ENCODE assay signal across 8 cellular contexts in genomic region chr4:189124149-189124758, GRCh38.
DNase-seq lines count a peak whose midpoint lies in the region; ATAC-seq, FAIRE-seq and TF ChIP-seq lines count a peak whose summit lies in the region.

No MANE protein-coding gene starts in this region.

- no peak for FAIRE-seq in keratinocyte (lab: Jason Lieb, UNC)

- POLR2A ChIA-PET in GM10248 (lab: Yijun Ruan, JAX), result no interaction called here

- intact Hi-C loops in vagina (cut with DNase I), result no loop called here

- peak in 2 of 3 experiments; percentile 38 to 57 for TF ChIP-seq CTCF in keratinocyte (optimal IDR thresholded peaks at IDR 0.05 in 1 of 3, IDR thresholded peaks at IDR 0.05 in 1 of 3, conservative IDR thresholded peaks at IDR 0.05 in 1 of 3; ENCODE audit: extremely low read depth in 1 of 3, insufficient read depth in 2 of 3, low read length in 3 of 3)
- TF ChIP-seq CTCF in vagina (IDR thresholded peaks at IDR 0.05), result peak in 2 of 3 experiments; percentile 27 to 37
- TF ChIP-seq CTCF in GM10248 (IDR thresholded peaks at IDR 0.05; ENCODE audit: control extremely low read depth, extremely low read depth, low read depth, missing control alignments), result no peak

- no peak overlapping the region for H3K27ac ChIP-seq in keratinocyte (ENCODE audit: control insufficient read depth, insufficient read depth, low read length)
- H3K27ac ChIP-seq in vagina, result no peak overlapping the region

- no peaks in the 10 kb centered on the region for H3K79me2 ChIP-seq in keratinocyte (ENCODE audit: control insufficient read depth, insufficient read depth, low read length)

- no peak overlapping the region for H3K4me3 ChIP-seq in adipocyte (ENCODE audit: low read length)
- H3K4me3 ChIP-seq in keratinocyte (ENCODE audit: control insufficient read depth in 2 of 3, extremely low read depth in 1 of 3, insufficient read depth in 2 of 3, low read depth in 1 of 3, low read length in 3 of 3), result no peak overlapping the region
- H3K4me3 ChIP-seq in vagina, result no peak overlapping the region

- dilution Hi-C loops in keratinocyte (cut with MboI; ENCODE audit: extremely low pct_ligation_motif_present, low sequenced_read_pairs), result no loop called here

- H3K9ac ChIP-seq in adipocyte (ENCODE audit: low read length), result no peak overlapping the region
- H3K9ac ChIP-seq in keratinocyte (ENCODE audit: control insufficient read depth, extremely low read depth, insufficient read depth, low read length), result no peak overlapping the region

- CTCF ChIA-PET in GM10248 (lab: Yijun Ruan, JAX), result interaction anchor here (0.9 to 1.1 kb wide), 2 partner anchors 51 to 58 kb away, joined by 3 read pairs; no protein-coding TSS in a partner anchor

- H2AFZ ChIP-seq in keratinocyte (ENCODE audit: control insufficient read depth, low read length), result no peak overlapping the region

- no peak for TF ChIP-seq POLR2A in vagina (IDR thresholded peaks at IDR 0.05)

- DNase-seq in A172 (ENCODE audit: low spot score), result peak; percentile 35
- DNase-seq in HPDE6-E6E7 (ENCODE audit: extremely low spot score), result peak; percentile 16
- DNase-seq in adipocyte (ENCODE audit: low read depth), result peak; percentile 83
- DNase-seq in keratinocyte (ENCODE audit: low read depth, low spot score), result no peak
- DNase-seq in vagina (ENCODE audit: extremely low spot score in 2 of 2), result no peak
- no peak for DNase-seq in GM10248 (ENCODE audit: extremely low spot score)

- no peak for ATAC-seq in GM21717 (IDR thresholded peaks at IDR 0.05; ENCODE audit: unreplicated experiment)
- no peak for ATAC-seq in HG02884 (IDR thresholded peaks at IDR 0.05; ENCODE audit: unreplicated experiment)

- no peaks in the 10 kb centered on the region for H4K20me1 ChIP-seq in keratinocyte (ENCODE audit: control insufficient read depth, extremely low read depth, insufficient read depth, low read length)

- H3K27me3 ChIP-seq in adipocyte (replicated peaks; ENCODE audit: control insufficient read depth, insufficient read depth, low read length) (no peaks in the 10 kb centered on the region), keratinocyte (ENCODE audit: control insufficient read depth, extremely low read depth, insufficient read depth, low read length) (no peaks in the 10 kb centered on the region), vagina (no peaks in the 10 kb centered on the region)

- H3K4me2 ChIP-seq in keratinocyte (ENCODE audit: control insufficient read depth, extremely low read depth, insufficient read depth, low read depth, low read length), result no peak overlapping the region

- H3K4me1 ChIP-seq in adipocyte (ENCODE audit: control insufficient read depth, insufficient read depth, low read length), result no peaks in the 10 kb centered on the region
- no peaks in the 10 kb centered on the region for H3K4me1 ChIP-seq in keratinocyte (ENCODE audit: control insufficient read depth, extremely low read depth, insufficient read depth, low read length)
- H3K4me1 ChIP-seq in vagina, result no peaks in the 10 kb centered on the region

- no peaks in the 10 kb centered on the region for H3K9me1 ChIP-seq in keratinocyte (ENCODE audit: control insufficient read depth, extremely low read depth, insufficient read depth, low read length)

- no peaks in the 10 kb centered on the region for H3K36me3 ChIP-seq in adipocyte (ENCODE audit: control insufficient read depth, insufficient read depth, low read length, severe bottlenecking)
- H3K36me3 ChIP-seq in keratinocyte (ENCODE audit: control insufficient read depth in 2 of 2, extremely low read depth in 1 of 2, insufficient read depth in 2 of 2, low read length in 2 of 2), result no peaks in the 10 kb centered on the region
- no peaks in the 10 kb centered on the region for H3K36me3 ChIP-seq in vagina

- no peaks in the 10 kb centered on the region for H3K9me3 ChIP-seq in adipocyte (ENCODE audit: control insufficient read depth, low read length)
- no peaks in the 10 kb centered on the region for H3K9me3 ChIP-seq in keratinocyte (ENCODE audit: control insufficient read depth, low read depth, low read length)
- H3K9me3 ChIP-seq in vagina, result no peaks in the 10 kb centered on the region

Comparison
In these comparisons a context has a peak if more than half of its experiments do, and no peak if none do; other contexts are left out.
1. DNase-seq: peak in A172 (single experiment), HPDE6-E6E7 (single experiment) and adipocyte (single experiment); none in keratinocyte (single experiment), vagina (0 of 2) and GM10248 (single experiment).